Comparison of ENCODE assay signal across 24 cellular contexts in genomic region chr18:934518-935123, GRCh38. TPM values are rescaled to one million over a fixed set of nuclear protein-coding genes. Genes with fewer than 3 reads are reported as not detected.
A peak's percentile ranks its signal among the peaks of the same experiment; 100 is the strongest.
DNase-seq lines count a peak whose midpoint lies in the region; ATAC-seq and TF ChIP-seq lines count a peak whose summit lies in the region.
"Had no signal": no experiment of that assay in that cellular context is flagged by ENCODE, and none has a peak within 500 bp of the region (broad histone marks: within the 10 kb centered on the region; RNA-seq: fewer than 3 reads in every experiment).

No MANE protein-coding gene starts in this region.

- no peaks in the 10 kb centered on the region for H3K9me3 ChIP-seq in left lung
- H3K9me3 ChIP-seq: heart left ventricle, ovary had no signal

- H3K4me3 ChIP-seq in GM23338 (no peak overlapping the region), left lung (no peak overlapping the region)
- H3K4me3 ChIP-seq: heart left ventricle, ovary had no signal

- H3K4me1 ChIP-seq in GM23338 (ENCODE audit: insufficient read depth) = no peaks in the 10 kb centered on the region; the same call in 1 of the 2 replicates
- no peaks in the 10 kb centered on the region for H3K4me1 ChIP-seq in left lung
- H3K4me1 ChIP-seq: heart left ventricle had no signal

- TF ChIP-seq CTCF in GM23338 (conservative IDR thresholded peaks at IDR 0.05; ENCODE audit: low read depth in 2 of 2) (no peak), left lung (IDR thresholded peaks at IDR 0.05) (no peak)

- peak; percentile 21 for DNase-seq in COR-L47 (lab: John Stamatoyannopoulos, UW)
- DNase-seq in GM23338 (ENCODE audit: low spot score) = peak; percentile 24
- peak; percentile 57 to 91 for DNase-seq in NCI-H524 (lab: John Stamatoyannopoulos, UW)
- peak in 1 of 2 donors; percentile 69 for DNase-seq in left lung
- no peak for DNase-seq in NK-92 treated with Interleukin-12 subunit alpha and Interleukin-12 subunit beta, amount 100 ng/mL, for 24 hours (lab: John Stamatoyannopoulos, UW)
- DNase-seq in cerebellar cortex (ENCODE audit: low spot score) = no peak
- DNase-seq: CD4-positive, CD25-positive, alpha-beta regulatory T cell; DND-41; heart left ventricle; left cardiac atrium; mesendoderm; naive thymus-derived CD4-positive, alpha-beta T cell; NCI-H1092 treated with DMSO at 0.1 percent for 48 hours; NCI-H82; ovary; Right ventricle myocardium superior; T1000 had no signal

- intact Hi-C loops in left lung (cut with DNase I) = no loop called here

- H3K79me2 ChIP-seq in GM23338 (replicated peaks; ENCODE audit: insufficient read depth) = no peaks in the 10 kb centered on the region

- H3K36me3 ChIP-seq in GM23338 (ENCODE audit: insufficient read depth) (no peaks in the 10 kb centered on the region), left lung (no peaks in the 10 kb centered on the region)
- H3K36me3 ChIP-seq: heart left ventricle, ovary had no signal

- H4K20me1 ChIP-seq in GM23338 (replicated peaks; ENCODE audit: insufficient read depth) = no peaks in the 10 kb centered on the region

- H3K27ac Mint-ChIP-seq in GM23338 = no peak overlapping the region
- H3K27ac Mint-ChIP-seq: activated naive CD8-positive, alpha-beta T cell; activated T-helper 2 cell treated with anti-CD3 and anti-CD28 coated beads, Interferon-gamma antibody, Interleukin-2, Interleukin-4, amounts not matched to agents 10 μg/mL and 5 μg/mL and 100 μg/mL, durations not matched to agents 14 hours and 24 hours and 36 hours; CD4-positive, CD25-positive, alpha-beta regulatory T cell; naive thymus-derived CD4-positive, alpha-beta T cell; WTC11 had no signal

- H3K9me3 Mint-ChIP-seq in GM23338 = no peaks in the 10 kb centered on the region
- H3K9me3 Mint-ChIP-seq: activated T-helper 2 cell treated with anti-CD3 and anti-CD28 coated beads, Interferon-gamma antibody, Interleukin-2, Interleukin-4, amounts not matched to agents 10 μg/mL and 5 μg/mL and 100 μg/mL, durations not matched to agents 14 hours and 24 hours and 36 hours; central memory CD8-positive, alpha-beta T cell; WTC11 had no signal

- 0 out of 2 replicates have a peak, but pooled peaks cover 2% of the 10 kb centered on the region for H3K9me2 ChIP-seq in GM23338 (ENCODE audit: insufficient read depth)

- no peak overlapping the region for H3K27ac ChIP-seq in GM23338 (ENCODE audit: low read depth)
- no peak overlapping the region for H3K27ac ChIP-seq in left lung
- H3K27ac ChIP-seq: heart left ventricle, ovary had no signal

- peaks cover 4% of the 10 kb centered on the region for H3K4me1 Mint-ChIP-seq in GM23338
- H3K4me1 Mint-ChIP-seq: CD4-positive, CD25-positive, alpha-beta regulatory T cell; central memory CD8-positive, alpha-beta T cell; naive thymus-derived CD4-positive, alpha-beta T cell had no signal

- H3F3A ChIP-seq in GM23338 (replicated peaks; ENCODE audit: low read depth) = no peaks in the 10 kb centered on the region; the same call in 1 of the 2 replicates

- H3K4me3 Mint-ChIP-seq in GM23338 = no peak overlapping the region
- H3K4me3 Mint-ChIP-seq: activated naive CD8-positive, alpha-beta T cell; CD4-positive, CD25-positive, alpha-beta regulatory T cell; central memory CD8-positive, alpha-beta T cell; naive thymus-derived CD4-positive, alpha-beta T cell; WTC11 had no signal

- H3K27me3 ChIP-seq in GM23338 (ENCODE audit: insufficient read depth) = no peaks in the 10 kb centered on the region
- no peaks in the 10 kb centered on the region for H3K27me3 ChIP-seq in left lung
- H3K27me3 ChIP-seq: heart left ventricle, ovary had no signal

- H3K27me3 Mint-ChIP-seq in GM23338 (ENCODE audit: insufficient read depth, low read depth, poor library complexity) = peaks cover 2% of the 10 kb centered on the region

- H2AFZ ChIP-seq in GM23338 = no peak overlapping the region

- H3K36me3 Mint-ChIP-seq in GM23338 (ENCODE audit: low read depth) = no peaks in the 10 kb centered on the region
- H3K36me3 Mint-ChIP-seq: activated naive CD8-positive, alpha-beta T cell; CD4-positive, CD25-positive, alpha-beta regulatory T cell; naive thymus-derived CD4-positive, alpha-beta T cell; WTC11 had no signal

- H3K4me2 ChIP-seq in GM23338 = no peak overlapping the region

- ATAC-seq in GM23338 (peak; percentile 52), left lung (peak; percentile 92), GM18861 (IDR thresholded peaks at IDR 0.05; ENCODE audit: unreplicated experiment) (no peak)
- ATAC-seq: heart left ventricle; left cardiac atrium; naive thymus-derived CD4-positive, alpha-beta T cell; sciatic nerve had no signal

TF ChIP-seq in GM23338, 12 proteins besides CTCF, POLR2A, EP300 and RAD21 (continues in another document):
- TF ChIP-seq CREB1 (CRISPR knock-in tag; IDR thresholded peaks at IDR 0.05; ENCODE audit: low read depth) (no peak), NANOG (IDR thresholded peaks at IDR 0.05; ENCODE audit: borderline replicate concordance) (no peak), ZNF462 (CRISPR knock-in tag; IDR thresholded peaks at IDR 0.05) (no peak), EZH2 (IDR thresholded peaks at IDR 0.05; ENCODE audit: low read depth, unreplicated experiment) (no peak)

RNA-seq across cellular contexts. Expression of gene ADCYAP1, which starts 29.9 kb away (rescaled TPM):
- total RNA-seq in GM23338 (2014; rRNA removed; shearing (Covaris generic)) = not detected in 2 replicates
- polyA plus RNA-seq in GM23338 (2016; fragmentation: Nextera tagmentation; extraction: Ambion mirVana) = 0.09 TPM in 1 of 2 replicates, not detected in the other
- total RNA-seq in left lung = under 1 TPM in 1 of 2 donors, not detected in 1; 0.08 TPM
- total RNA-seq: activated T-helper 2 cell treated with anti-CD3 and anti-CD28 coated beads, Interferon-gamma antibody, Interleukin-2, Interleukin-4, amounts not matched to agents 10 μg/mL and 5 μg/mL and 100 μg/mL, durations not matched to agents 14 hours and 24 hours and 36 hours; astrocyte; CD4-positive, CD25-positive, alpha-beta regulatory T cell; Right ventricle myocardium superior; WTC11 had no signal
- polyA plus RNA-seq: CD4-positive, CD25-positive, alpha-beta regulatory T cell; naive thymus-derived CD4-positive, alpha-beta T cell had no signal

Comparison
In these comparisons a context has a peak if more than half of its experiments do, and no peak if none do; other contexts are left out.
1. DNase-seq: peak in COR-L47 (single experiment), GM23338 (single experiment) and NCI-H524 (2 of 2); none in NK-92 treated with Interleukin-12 subunit alpha and Interleukin-12 subunit beta, amount 100 ng/mL, for 24 hours (single experiment) and cerebellar cortex (single experiment).